Comparison of ENCODE assay signal across 9 cellular contexts in the genomic region with DNA sequence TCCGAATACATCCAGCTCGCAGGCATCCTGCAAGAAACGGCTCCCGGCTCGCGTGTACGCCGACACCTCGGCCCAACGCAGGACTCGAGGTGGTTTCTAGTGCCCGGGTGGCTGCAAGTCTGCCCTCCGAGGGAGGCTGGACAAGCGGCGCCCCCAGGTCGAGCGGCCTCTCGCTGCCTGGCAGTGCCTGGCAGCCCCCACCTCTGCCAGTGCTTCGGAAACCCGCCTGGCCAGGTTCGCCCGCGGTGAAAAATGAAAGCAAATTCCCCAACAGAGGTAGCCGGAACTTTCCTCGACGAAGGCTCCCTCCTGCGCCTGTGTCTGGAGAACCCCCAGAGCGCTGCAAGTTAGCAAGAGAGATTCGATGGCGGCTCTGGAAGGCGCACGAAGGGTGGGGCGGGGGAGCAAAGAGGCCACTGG. TPM values are rescaled to one million over a fixed set of nuclear protein-coding genes. Genes with fewer than 3 reads are reported as not detected.
DNase-seq lines count a peak whose midpoint lies in the region; ATAC-seq and TF ChIP-seq lines count a peak whose summit lies in the region.
"Had no signal": no experiment of that assay in that cellular context is flagged by ENCODE, and none has a peak within 500 bp of the region (broad histone marks: within the 10 kb centered on the region; RNA-seq: fewer than 3 reads in every experiment).

No MANE protein-coding gene starts in this region.

- no peak overlapping the region for H3K27ac Mint-ChIP-seq in GM23338
- H3K27ac Mint-ChIP-seq in activated T-helper 2 cell treated with anti-CD3 and anti-CD28 coated beads, Interferon-gamma antibody, Interleukin-2, Interleukin-4, amounts not matched to agents 10 μg/mL and 5 μg/mL and 100 μg/mL, durations not matched to agents 14 hours and 24 hours and 36 hours = no peak overlapping the region

- peaks cover 3% of the 10 kb centered on the region; the same call in 2 of the 3 replicates for H3K9me3 Mint-ChIP-seq in GM23338
- no peaks in the 10 kb centered on the region for H3K9me3 Mint-ChIP-seq in activated T-helper 2 cell treated with anti-CD3 and anti-CD28 coated beads, Interferon-gamma antibody, Interleukin-2, Interleukin-4, amounts not matched to agents 10 μg/mL and 5 μg/mL and 100 μg/mL, durations not matched to agents 14 hours and 24 hours and 36 hours

- no peak for TF ChIP-seq CTCF in GM23338 (conservative IDR thresholded peaks at IDR 0.05; ENCODE audit: low read depth in 2 of 2)
- peak; percentile 11 for TF ChIP-seq CTCF in retinal pigment epithelial cell (conservative IDR thresholded peaks at IDR 0.05; ENCODE audit: low read depth, low read length)

- H2AFZ ChIP-seq in GM23338 = no peak overlapping the region

- H3K9me3 ChIP-seq in iPS-15b (ENCODE audit: control insufficient read depth, insufficient read depth, low read length) = no peaks in the 10 kb centered on the region

- no peaks in the 10 kb centered on the region; the same call in 2 of the 3 replicates for H3K36me3 Mint-ChIP-seq in GM23338 (ENCODE audit: low read depth)
- H3K36me3 Mint-ChIP-seq in activated T-helper 2 cell treated with anti-CD3 and anti-CD28 coated beads, Interferon-gamma antibody, Interleukin-2, Interleukin-4, amounts not matched to agents 10 μg/mL and 5 μg/mL and 100 μg/mL, durations not matched to agents 14 hours and 24 hours and 36 hours (ENCODE audit: low read depth) = no peaks in the 10 kb centered on the region

- H3K27me3 ChIP-seq in GM23338 (ENCODE audit: insufficient read depth) (peaks cover 99% of the 10 kb centered on the region), iPS-15b (ENCODE audit: control insufficient read depth, insufficient read depth, low read length) (peaks cover 87% of the 10 kb centered on the region)

- peak overlapping the region; percentile 85 for H3K4me2 ChIP-seq in GM23338

- H3K27ac ChIP-seq in GM23338 (ENCODE audit: low read depth) = no peak overlapping the region

- peaks cover 64% of the 10 kb centered on the region for H3K4me1 ChIP-seq in GM23338 (ENCODE audit: insufficient read depth)
- peaks cover 10% of the 10 kb centered on the region for H3K4me1 ChIP-seq in iPS-15b (ENCODE audit: control insufficient read depth, insufficient read depth, low read length)

- H4K20me1 ChIP-seq in GM23338 (replicated peaks; ENCODE audit: insufficient read depth) = peaks cover 18% of the 10 kb centered on the region

- peaks cover 93% of the 10 kb centered on the region for H3K27me3 Mint-ChIP-seq in GM23338 (ENCODE audit: insufficient read depth, low read depth, poor library complexity)
- peaks cover 73% of the 10 kb centered on the region for H3K27me3 Mint-ChIP-seq in activated T-helper 2 cell treated with anti-CD3 and anti-CD28 coated beads, Interferon-gamma antibody, Interleukin-2, Interleukin-4, amounts not matched to agents 10 μg/mL and 5 μg/mL and 100 μg/mL, durations not matched to agents 14 hours and 24 hours and 36 hours (ENCODE audit: low read depth)

- H3K36me3 ChIP-seq in GM23338 (ENCODE audit: insufficient read depth) (no peaks in the 10 kb centered on the region), iPS-15b (ENCODE audit: control insufficient read depth, insufficient read depth, low read length) (no peaks in the 10 kb centered on the region)

- H3F3A ChIP-seq in GM23338 (replicated peaks; ENCODE audit: low read depth) = peaks cover 30% of the 10 kb centered on the region

- intact Hi-C loops in activated T-helper 2 cell treated with anti-CD3 and anti-CD28 coated beads, Interferon-gamma antibody, Interleukin-2, Interleukin-4, amounts not matched to agents 10 μg/mL and 5 μg/mL and 100 μg/mL, durations not matched to agents 14 hours and 24 hours and 36 hours (cut with micrococcal nuclease) = no loop called here

- H3K4me3 ChIP-seq in GM23338 = peak overlapping the region; percentile 87
- peak overlapping the region; percentile 41 for H3K4me3 ChIP-seq in iPS-15b (ENCODE audit: low read depth, low read length)
- peak overlapping the region; percentile 80 for H3K4me3 ChIP-seq in retinal pigment epithelial cell (ENCODE audit: low read length)

- DNase-seq in GM23338 (ENCODE audit: low spot score) (peak; percentile 73), retinal pigment epithelial cell (ENCODE audit: low read depth) (no peak), NAMALWA (ENCODE audit: low spot score) (no peak), DMS79 treated with DMSO at 0.1 percent for 48 hours (lab: John Stamatoyannopoulos, UW) (no peak), NCI-H1092 treated with DMSO at 0.1 percent for 48 hours (lab: John Stamatoyannopoulos, UW) (no peak)
- no peak for DNase-seq in activated T-helper 2 cell treated with anti-CD3 and anti-CD28 coated beads, Interferon-gamma antibody, Interleukin-2, Interleukin-4, amounts not matched to agents 10 μg/mL and 5 μg/mL and 100 μg/mL, durations not matched to agents 14 hours and 24 hours and 36 hours (ENCODE audit: low spot score)

- H3K9me2 ChIP-seq in GM23338 (ENCODE audit: insufficient read depth) = no peaks in the 10 kb centered on the region

- H3K9ac ChIP-seq in iPS-15b (ENCODE audit: low read depth, low read length) = no peak overlapping the region

- H3K79me2 ChIP-seq in GM23338 (replicated peaks; ENCODE audit: insufficient read depth) = no peaks in the 10 kb centered on the region

- H3K4me1 Mint-ChIP-seq in GM23338 = peaks cover 43% of the 10 kb centered on the region
- H3K4me1 Mint-ChIP-seq in activated T-helper 2 cell treated with anti-CD3 and anti-CD28 coated beads, Interferon-gamma antibody, Interleukin-2, Interleukin-4, amounts not matched to agents 10 μg/mL and 5 μg/mL and 100 μg/mL, durations not matched to agents 14 hours and 24 hours and 36 hours (ENCODE audit: low read depth) = peaks cover 23% of the 10 kb centered on the region

- ATAC-seq in GM23338 = peak; percentile 0; the same call in 1 of the 3 replicates
- no peak for ATAC-seq in GM21367 (IDR thresholded peaks at IDR 0.05; ENCODE audit: unreplicated experiment)

- peak overlapping the region; percentile 65 for H3K4me3 Mint-ChIP-seq in GM23338
- H3K4me3 Mint-ChIP-seq in activated T-helper 2 cell treated with anti-CD3 and anti-CD28 coated beads, Interferon-gamma antibody, Interleukin-2, Interleukin-4, amounts not matched to agents 10 μg/mL and 5 μg/mL and 100 μg/mL, durations not matched to agents 14 hours and 24 hours and 36 hours (ENCODE audit: low read depth) = peak overlapping the region; percentile 49

TF ChIP-seq in GM23338, 12 proteins besides CTCF, POLR2A, EP300 and RAD21:
- TF ChIP-seq EZH2phosphoT487 (IDR thresholded peaks at IDR 0.05; ENCODE audit: unreplicated experiment) (peak; percentile 55), EZH2 (IDR thresholded peaks at IDR 0.05; ENCODE audit: low read depth, unreplicated experiment) (no peak)

RNA-seq across cellular contexts. Expression of a gene that starts 5.7 kb away (rescaled TPM):
- total RNA-seq in GM23338 (2014; rRNA removed; shearing (Covaris generic)) = 0.04 TPM in 1 of 2 replicates, not detected in the other
- polyA plus RNA-seq in GM23338 (2016; fragmentation: Nextera tagmentation; extraction: Ambion mirVana) = 0.21 and 0.24 TPM in 2 replicates
- 0.30 and 0.34 TPM in 2 replicates for total RNA-seq in activated T-helper 2 cell treated with anti-CD3 and anti-CD28 coated beads, Interferon-gamma antibody, Interleukin-2, Interleukin-4, amounts not matched to agents 10 μg/mL and 5 μg/mL and 100 μg/mL, durations not matched to agents 14 hours and 24 hours and 36 hours

RNA-seq across cellular contexts. Expression of a gene that starts 24.1 kb away (rescaled TPM):
- 0.90 TPM in 1 of 2 replicates, not detected in the other for total RNA-seq in GM23338 (2014; rRNA removed; shearing (Covaris generic))
- 1.6 and 1.8 TPM in 2 replicates for polyA plus RNA-seq in GM23338 (2016; fragmentation: Nextera tagmentation; extraction: Ambion mirVana)
- total RNA-seq in activated T-helper 2 cell treated with anti-CD3 and anti-CD28 coated beads, Interferon-gamma antibody, Interleukin-2, Interleukin-4, amounts not matched to agents 10 μg/mL and 5 μg/mL and 100 μg/mL, durations not matched to agents 14 hours and 24 hours and 36 hours = not detected in 2 replicates
- total RNA-seq: myocyte had no signal
